In genomic region chr12:112408621-112409020, GRCh38 we compare ENCODE assay signal across 8 cellular contexts. TPM values are rescaled to one million over a fixed set of nuclear protein-coding genes. Genes with fewer than 3 reads are reported as not detected.
DNase-seq lines count a peak whose midpoint lies in the region; ATAC-seq and TF ChIP-seq lines count a peak whose summit lies in the region.

No MANE protein-coding gene starts in this region.

- H3K9me3 ChIP-seq in ascending aorta (no peaks in the 10 kb centered on the region), liver (ENCODE audit: control insufficient read depth in 4 of 4, low read length in 3 of 4) (no peaks in the 10 kb centered on the region)

- H3K36me3 ChIP-seq in ascending aorta = peaks cover 30 to 40% of the 10 kb centered on the region in 2 donors
- H3K36me3 ChIP-seq in liver (ENCODE audit: control insufficient read depth in 4 of 4, insufficient read depth in 3 of 4, low read depth in 1 of 4, low read length in 3 of 4) = peaks cover 10 to 42% (median 39%) of the 10 kb centered on the region in 4 donors
- peaks cover 8% of the 10 kb centered on the region for H3K36me3 ChIP-seq in urinary bladder (ENCODE audit: insufficient read depth)

- WGBS in liver = 25% methylated on average over 5 of the region's 5 CpGs
- WGBS in urinary bladder = 18% methylated on average over 5 of the region's 5 CpGs

- DNase-seq in stimulated activated CD4-positive, alpha-beta T cell treated with anti-CD3 and anti-CD28 coated beads, Interleukin-4, amount 100 ng/mL, for 24 hours = peak; percentile 30
- DNase-seq in stimulated activated CD4-positive, alpha-beta T cell treated with anti-CD3 and anti-CD28 coated beads, Interleukin-2, amount 100 ng/mL, for 24 hours = no peak
- DNase-seq in ascending aorta (ENCODE audit: low spot score in 2 of 2) = peak in 1 of 2 donors; percentile 12
- DNase-seq in amniotic stem cell (lab: John Stamatoyannopoulos, UW) = no peak
- DNase-seq in kidney tubule cell (ENCODE audit: low spot score) = no peak

- ATAC-seq in HG02571 (IDR thresholded peaks at IDR 0.05; ENCODE audit: unreplicated experiment) = no peak

- H3K4me1 ChIP-seq in ascending aorta (peaks cover 0 to 14% of the 10 kb centered on the region in 2 donors), liver (ENCODE audit: control insufficient read depth in 4 of 4, insufficient read depth in 4 of 4, low read length in 3 of 4) (peaks cover 2 to 16% (median 10%) of the 10 kb centered on the region in 4 donors), urinary bladder (ENCODE audit: insufficient read depth) (no peaks in the 10 kb centered on the region)

- H3K4me3 ChIP-seq in ascending aorta (peak overlapping the region; percentile 67 to 76), liver (ENCODE audit: low read depth in 1 of 3, low read length in 3 of 3) (peak overlapping the region; percentile 74 to 99 (median 75)), urinary bladder (ENCODE audit: low read depth, low read length) (peak overlapping the region; percentile 58)

- intact Hi-C loops in ascending aorta (cut with DNase I) = loop anchor here (1.0 to 2.0 kb wide), 2 partner anchors 10 to 26 kb away; partner anchors contain the start of genes HECTD4 and PTPN11

- H3K9ac ChIP-seq in liver (ENCODE audit: low read depth in 1 of 2, low read length in 2 of 2) = peak overlapping the region; percentile 76 to 86

- H3K27ac ChIP-seq in ascending aorta (peak overlapping the region; percentile 79 to 90), liver (ENCODE audit: low read depth in 1 of 2, low read length in 2 of 2) (peak overlapping the region; percentile 74 to 95), urinary bladder (ENCODE audit: low read depth) (peak overlapping the region; percentile 77)

- H3K27me3 ChIP-seq in ascending aorta (no peaks in the 10 kb centered on the region), liver (ENCODE audit: control insufficient read depth in 4 of 4, insufficient read depth in 4 of 4, low read length in 3 of 4) (no peaks in the 10 kb centered on the region)

- TF ChIP-seq RAD21 in liver (IDR thresholded peaks at IDR 0.05) = no peak

- TF ChIP-seq CTCF in ascending aorta (IDR thresholded peaks at IDR 0.05) (no peak), liver (IDR thresholded peaks at IDR 0.05; ENCODE audit: low read depth, low read length, missing input control) (no peak)

TF ChIP-seq in liver, 16 proteins besides CTCF, POLR2A, EP300 and RAD21:
- TF ChIP-seq TAF1 (conservative IDR thresholded peaks at IDR 0.05) (no peak), HNF4G (IDR thresholded peaks at IDR 0.05) (no peak), MAX (IDR thresholded peaks at IDR 0.05) (no peak), RXRA (IDR thresholded peaks at IDR 0.05) (no peak)

RNA-seq across cellular contexts. Expression of gene RPL6, which starts 0.8 kb away (rescaled TPM):
- total RNA-seq in ascending aorta (951 TPM), liver (100 to 1,000 TPM; 460 to 584 TPM), urinary bladder (1,317 TPM)
- polyA plus RNA-seq in liver (100 to 1,000 TPM; 182 to 610 TPM), urinary bladder (1,643 TPM)

RNA-seq across cellular contexts. Expression of gene PTPN11, which starts 10.1 kb away (rescaled TPM):
- 70.2 TPM for total RNA-seq in ascending aorta
- 10 to 100 TPM; 33.7 to 73.3 TPM for total RNA-seq in liver
- polyA plus RNA-seq in liver = 10 to 100 TPM; 34.3 to 38.5 TPM
- total RNA-seq in urinary bladder = 68.2 TPM
- 65.7 TPM for polyA plus RNA-seq in urinary bladder

RNA-seq across cellular contexts. Expression of gene HECTD4, which starts 26.4 kb away (rescaled TPM):
- total RNA-seq in ascending aorta = 23.7 TPM
- 10 to 100 TPM; 37.1 to 80.1 TPM for total RNA-seq in liver
- polyA plus RNA-seq in liver = 10 to 100 TPM in 1 of 2 donors, 1 to 10 TPM in 1; 4.3 to 13.9 TPM
- 87.2 TPM for total RNA-seq in urinary bladder
- polyA plus RNA-seq in urinary bladder = 8.6 TPM
